ENCODE assay signal across 25 cellular contexts in genomic region chr15:56698268-56698667, GRCh38.
"Had no signal": no experiment of that assay in that cellular context is flagged by ENCODE, and none has a peak within 500 bp of the region (broad histone marks: within the 10 kb centered on the region; RNA-seq: fewer than 3 reads in every experiment).

No MANE protein-coding gene starts in this region.

- H3K4me1 ChIP-seq: esophagus squamous epithelium, gastrocnemius medialis, left lung, lower lobe of right lung had no signal

- H3K27ac Mint-ChIP-seq: dendritic cell treated with granulocyte-macrophage colony-stimulating factor and Interleukin-4, amounts not matched to agents 40 ng/mL and 50 ng/mL, for 4 days; effector memory CD8-positive, alpha-beta T cell; endodermal cell; mesothelial cell of epicardium; naive thymus-derived CD8-positive, alpha-beta T cell had no signal

- H3K9me3 ChIP-seq: esophagus squamous epithelium, gastrocnemius medialis, heart right ventricle, left lung, lower lobe of right lung, mucosa of descending colon had no signal

- H3K27me3 ChIP-seq: esophagus squamous epithelium, gastrocnemius medialis, heart right ventricle, left lung had no signal

- H3K27me3 Mint-ChIP-seq: dendritic cell treated with granulocyte-macrophage colony-stimulating factor and Interleukin-4, amounts not matched to agents 40 ng/mL and 50 ng/mL, for 4 days; effector memory CD8-positive, alpha-beta T cell; naive B cell; naive thymus-derived CD8-positive, alpha-beta T cell had no signal

- H3K4me3 Mint-ChIP-seq: dendritic cell treated with granulocyte-macrophage colony-stimulating factor and Interleukin-4, amounts not matched to agents 40 ng/mL and 50 ng/mL, for 4 days; effector memory CD8-positive, alpha-beta T cell; endodermal cell; mesothelial cell of epicardium; naive B cell; naive thymus-derived CD8-positive, alpha-beta T cell had no signal

- H3K9me3 Mint-ChIP-seq: dendritic cell treated with granulocyte-macrophage colony-stimulating factor and Interleukin-4, amounts not matched to agents 40 ng/mL and 50 ng/mL, for 4 days; effector memory CD8-positive, alpha-beta T cell; endodermal cell; mesothelial cell of epicardium; naive B cell; naive thymus-derived CD8-positive, alpha-beta T cell had no signal

- ATAC-seq: effector memory CD8-positive, alpha-beta T cell; esophagus mucosa; gastrocnemius medialis; heart right ventricle; left cardiac atrium; left lung; left ventricle myocardium superior; lower lobe of right lung; mucosa of descending colon; naive thymus-derived CD8-positive, alpha-beta T cell had no signal

- H3K4me3 ChIP-seq: esophagus squamous epithelium, gastrocnemius medialis, heart right ventricle, left lung, lower lobe of right lung, mucosa of descending colon had no signal

- DNase-seq: cortex of kidney; effector CD8-positive, alpha-beta T cell; effector memory CD8-positive, alpha-beta T cell; endodermal cell; erythroblast; esophagus squamous epithelium; foreskin fibroblast; foreskin melanocyte; gastrocnemius medialis; glutamatergic neuron; head of caudate nucleus; heart right ventricle; hippocampal formation; left cardiac atrium; left lung; left ventricle myocardium superior; lower lobe of right lung; mesenchymal stem cell; mucosa of descending colon; naive B cell; naive thymus-derived CD8-positive, alpha-beta T cell had no signal

- H3K27ac ChIP-seq: epithelial cell of prostate, esophagus squamous epithelium, gastrocnemius medialis, heart right ventricle, left lung, lower lobe of right lung had no signal

- H3K4me1 Mint-ChIP-seq: endodermal cell, naive B cell had no signal
